14 cellular contexts compared by ENCODE assay signal in genomic region chr3:162525052-162525451, GRCh38.
A peak's percentile ranks its signal among the peaks of the same experiment; 100 is the strongest.
DNase-seq lines count a peak whose midpoint lies in the region; ATAC-seq and TF ChIP-seq lines count a peak whose summit lies in the region.
"Had no signal": no experiment of that assay in that cellular context is flagged by ENCODE, and none has a peak within 500 bp of the region (broad histone marks: within the 10 kb centered on the region; RNA-seq: fewer than 3 reads in every experiment).

No MANE protein-coding gene starts in this region.

- H3K9ac ChIP-seq in fibroblast of lung (ENCODE audit: insufficient read depth, low read length) (no peak overlapping the region), neuronal stem cell (ENCODE audit: low read depth, low read length, poor library complexity) (no peak overlapping the region)

- no peaks in the 10 kb centered on the region for H4K20me1 ChIP-seq in fibroblast of lung (ENCODE audit: control insufficient read depth, extremely low read depth, insufficient read depth, low read length)

- intact Hi-C loops in activated CD8-positive, alpha-beta T cell treated with anti-CD3 and anti-CD28 coated beads for 36 hours (cut with micrococcal nuclease) = no loop called here

- POLR2A ChIA-PET in WTC11 (lab: Charles Lee) = no interaction called here
- POLR2A ChIA-PET in activated CD8-positive, alpha-beta T cell treated with anti-CD3 and anti-CD28 coated beads for 36 hours (lab: Charles Lee) = no interaction called here

- no peak overlapping the region for H2BK120ac ChIP-seq in neuronal stem cell (ENCODE audit: low read depth, low read length)

- H3K79me1 ChIP-seq in neuronal stem cell (ENCODE audit: low read depth, low read length) = no peaks in the 10 kb centered on the region

- no peak overlapping the region for H2BK15ac ChIP-seq in neuronal stem cell (ENCODE audit: low read length)

- H3K9me3 Mint-ChIP-seq in WTC11 = peaks cover 24% of the 10 kb centered on the region
- no peaks in the 10 kb centered on the region for H3K9me3 Mint-ChIP-seq in activated CD8-positive, alpha-beta T cell treated with anti-CD3 and anti-CD28 coated beads for 36 hours

- H3K14ac ChIP-seq in neuronal stem cell (ENCODE audit: low read length) = no peak overlapping the region

- DNase-seq in AG08396 (ENCODE audit: low spot score) (peak; percentile 11), M059J (ENCODE audit: low read depth) (peak; percentile 50), fibroblast of lung (ENCODE audit: low read depth in 2 of 2) (peak; percentile 95), neuronal stem cell (ENCODE audit: low spot score) (no peak), T-helper 2 cell (no peak), WTC11 (ENCODE audit: low spot score) (no peak)
- DNase-seq in activated CD8-positive, alpha-beta T cell treated with anti-CD3 and anti-CD28 coated beads for 36 hours = no peak
- DNase-seq: amygdala; CD8-positive, alpha-beta memory T cell; mesendoderm; NCI-H1048; stimulated activated naive CD4-positive, alpha-beta T cell had no signal

- no peak overlapping the region for H3K27ac Mint-ChIP-seq in WTC11
- no peak overlapping the region for H3K27ac Mint-ChIP-seq in activated CD8-positive, alpha-beta T cell treated with anti-CD3 and anti-CD28 coated beads for 36 hours
- H3K27ac Mint-ChIP-seq: CD8-positive, alpha-beta memory T cell had no signal

- H3K4me1 ChIP-seq in fibroblast of lung (ENCODE audit: control insufficient read depth, extremely low read depth, insufficient read depth, low read length) (no peaks in the 10 kb centered on the region), neuronal stem cell (ENCODE audit: control insufficient read depth in 2 of 2, insufficient read depth in 1 of 2, low read depth in 1 of 2, low read length in 2 of 2) (no peaks in the 10 kb centered on the region)

- no peak overlapping the region for H3K23ac ChIP-seq in neuronal stem cell (ENCODE audit: low read depth, low read length, poor library complexity)

- ATAC-seq in WTC11 (no peak), HG02642 (IDR thresholded peaks at IDR 0.05; ENCODE audit: poor library complexity, unreplicated experiment) (no peak)
- ATAC-seq in activated CD8-positive, alpha-beta T cell treated with anti-CD3 and anti-CD28 coated beads for 36 hours = no peak
- ATAC-seq: esophagus mucosa had no signal

- H3K27me3 Mint-ChIP-seq in WTC11 (ENCODE audit: low read depth) = no peaks in the 10 kb centered on the region
- no peaks in the 10 kb centered on the region for H3K27me3 Mint-ChIP-seq in activated CD8-positive, alpha-beta T cell treated with anti-CD3 and anti-CD28 coated beads for 36 hours
- H3K27me3 Mint-ChIP-seq: CD8-positive, alpha-beta memory T cell had no signal

- H3K9me3 ChIP-seq in fibroblast of lung (ENCODE audit: control insufficient read depth, insufficient read depth, low read depth, low read length) (no peaks in the 10 kb centered on the region), neuronal stem cell (replicated peaks in 1 of 2; ENCODE audit: control insufficient read depth in 2 of 2, insufficient read depth in 1 of 2, low read depth in 1 of 2, low read length in 2 of 2) (peaks cover 0 to 3% of the 10 kb centered on the region in 2 donors)

- WGBS in neuronal stem cell (ENCODE audit: extremely low coverage in 2 of 2, insufficient read length in 2 of 2, insufficient replicate concordance in 1 of 2), 2 donors = no CpG with 5 or more reads among the region's 2 CpGs

- H3K36me3 ChIP-seq in fibroblast of lung (ENCODE audit: control insufficient read depth, insufficient read depth, low read length) = no peaks in the 10 kb centered on the region
- H3K36me3 ChIP-seq in neuronal stem cell (replicated peaks in 1 of 2; ENCODE audit: control insufficient read depth in 2 of 2, insufficient read depth in 2 of 2, low read length in 2 of 2) = no peaks in the 10 kb centered on the region

- no peak overlapping the region for H2AFZ ChIP-seq in fibroblast of lung (ENCODE audit: low read length)
- peak overlapping the region; percentile 51 for H2AFZ ChIP-seq in neuronal stem cell (ENCODE audit: low read length)

- H3K36me3 Mint-ChIP-seq in WTC11 = peaks cover 8% of the 10 kb centered on the region
- no peaks in the 10 kb centered on the region for H3K36me3 Mint-ChIP-seq in activated CD8-positive, alpha-beta T cell treated with anti-CD3 and anti-CD28 coated beads for 36 hours (ENCODE audit: low read depth)
- H3K36me3 Mint-ChIP-seq: CD8-positive, alpha-beta memory T cell had no signal

- H3K4me2 ChIP-seq in fibroblast of lung (ENCODE audit: extremely low read depth, insufficient read depth, low read length) (no peak overlapping the region), neuronal stem cell (ENCODE audit: insufficient read depth, low read length, poor library complexity, severe bottlenecking) (no peak overlapping the region)

- peaks cover 12% of the 10 kb centered on the region for H3K4me1 Mint-ChIP-seq in WTC11
- H3K4me1 Mint-ChIP-seq in activated CD8-positive, alpha-beta T cell treated with anti-CD3 and anti-CD28 coated beads for 36 hours (ENCODE audit: low read depth) = no peaks in the 10 kb centered on the region
- H3K4me1 Mint-ChIP-seq: CD8-positive, alpha-beta memory T cell had no signal

- H2BK12ac ChIP-seq in neuronal stem cell (ENCODE audit: low read length) = no peak overlapping the region

- TF ChIP-seq CTCF in fibroblast of lung (conservative IDR thresholded peaks at IDR 0.05 in 1 of 2, IDR thresholded peaks at IDR 0.05 in 1 of 2; ENCODE audit: low read depth in 1 of 2, low read length in 2 of 2) (no peak), WTC11 (IDR thresholded peaks at IDR 0.05) (no peak)
- no peak for TF ChIP-seq CTCF in activated CD8-positive, alpha-beta T cell treated with anti-CD3 and anti-CD28 coated beads for 36 hours (IDR thresholded peaks at IDR 0.05)

- H3K18ac ChIP-seq in neuronal stem cell (ENCODE audit: low read length) = no peak overlapping the region

- no peaks in the 10 kb centered on the region for H3K79me2 ChIP-seq in fibroblast of lung (ENCODE audit: control insufficient read depth, insufficient read depth, low read length)

- H2BK5ac ChIP-seq in neuronal stem cell (ENCODE audit: low read length) = no peak overlapping the region

- H3K4me3 ChIP-seq in fibroblast of lung (replicated peaks in 1 of 4; ENCODE audit: control extremely low read depth in 1 of 4, insufficient read depth in 1 of 4, low read depth in 3 of 4, low read length in 4 of 4) (no peak overlapping the region), neuronal stem cell (ENCODE audit: low read length in 2 of 2) (no peak overlapping the region)

- CTCF ChIA-PET in WTC11 (lab: Charles Lee) = no interaction called here
- CTCF ChIA-PET in activated CD8-positive, alpha-beta T cell treated with anti-CD3 and anti-CD28 coated beads for 36 hours (lab: Charles Lee) = no interaction called here

- no peak overlapping the region for H2AK5ac ChIP-seq in neuronal stem cell (ENCODE audit: low read depth, low read length)

- H3K4me3 Mint-ChIP-seq in WTC11 = no peak overlapping the region
- H3K4me3 Mint-ChIP-seq in activated CD8-positive, alpha-beta T cell treated with anti-CD3 and anti-CD28 coated beads for 36 hours = no peak overlapping the region
- H3K4me3 Mint-ChIP-seq: CD8-positive, alpha-beta memory T cell had no signal

- H3K27ac ChIP-seq in fibroblast of lung (ENCODE audit: insufficient read depth, low read length) = no peak overlapping the region
- H3K27ac ChIP-seq in neuronal stem cell (replicated peaks; ENCODE audit: low read length) = no peak overlapping the region

- H3K4ac ChIP-seq in neuronal stem cell (ENCODE audit: low read length) = no peak overlapping the region

- H3K27me3 ChIP-seq in fibroblast of lung (ENCODE audit: control insufficient read depth, insufficient read depth, low read length) = no peaks in the 10 kb centered on the region
- H3K27me3 ChIP-seq in neuronal stem cell (ENCODE audit: control insufficient read depth in 3 of 3, insufficient read depth in 3 of 3, low read depth in 1 of 3, low read length in 3 of 3) = no peaks in the 10 kb centered on the region

- no peak overlapping the region for H4K91ac ChIP-seq in neuronal stem cell (ENCODE audit: low read depth, low read length, poor library complexity)

- no peak overlapping the region for H4K8ac ChIP-seq in neuronal stem cell (ENCODE audit: low read depth, low read length)

TF ChIP-seq in WTC11, 78 proteins besides CTCF, POLR2A, EP300 and RAD21:
- no peak for TF ChIP-seq ZBTB21 (CRISPR knock-in tag; IDR thresholded peaks at IDR 0.05; ENCODE audit: borderline replicate concordance)
- TF ChIP-seq CREM (CRISPR knock-in tag; IDR thresholded peaks at IDR 0.05) = no peak
- TF ChIP-seq ZNF121 (CRISPR knock-in tag; IDR thresholded peaks at IDR 0.05) = no peak

Comparison
In these comparisons a context has a peak if more than half of its experiments do, and no peak if none do; other contexts are left out.
1. DNase-seq: peak in AG08396 (single experiment), M059J (single experiment) and fibroblast of lung (2 of 2); none in neuronal stem cell (single experiment), T-helper 2 cell (0 of 5), WTC11 (single experiment) and activated CD8-positive, alpha-beta T cell treated with anti-CD3 and anti-CD28 coated beads for 36 hours (single experiment).